In genomic region chr19:15589760-15590451, GRCh38 we compare ENCODE assay signal across 16 cellular contexts. TPM values are rescaled to one million over a fixed set of nuclear protein-coding genes. Genes with fewer than 3 reads are reported as not detected.
DNase-seq lines count a peak whose midpoint lies in the region; ATAC-seq, FAIRE-seq and TF ChIP-seq lines count a peak whose summit lies in the region.
"Had no signal": no experiment of that assay in that cellular context is flagged by ENCODE, and none has a peak within 500 bp of the region (broad histone marks: within the 10 kb centered on the region; RNA-seq: fewer than 3 reads in every experiment).

No MANE protein-coding gene starts in this region.

- H3K27ac ChIP-seq in K562 (ENCODE audit: extremely low read depth, low read depth, low read length) (no peak overlapping the region), lung (ENCODE audit: low read depth in 1 of 2, low read length in 1 of 2) (no peak overlapping the region), gastroesophageal sphincter (no peak overlapping the region)
- H3K27ac ChIP-seq: 22Rv1 had no signal

- no peak overlapping the region for H3K4me3 Mint-ChIP-seq in activated CD8-positive, alpha-beta memory T cell treated with anti-CD3 and anti-CD28 coated beads, Interleukin-2, amount 10 ng/mL, durations not matched to agents 7 days and 5 days
- H3K4me3 Mint-ChIP-seq: CD4-positive, CD25-positive, alpha-beta regulatory T cell; H9 had no signal

- H3K36me3 ChIP-seq in K562 (ENCODE audit: control insufficient read depth, insufficient read depth, low read length): no peaks in the 10 kb centered on the region
- H3K36me3 ChIP-seq in lung (ENCODE audit: control insufficient read depth in 2 of 2, insufficient read depth in 2 of 2, low read length in 2 of 2): no peaks in the 10 kb centered on the region
- no peaks in the 10 kb centered on the region for H3K36me3 ChIP-seq in gastroesophageal sphincter

- CTCF ChIA-PET in activated CD8-positive, alpha-beta memory T cell treated with anti-CD3 and anti-CD28 coated beads, Interleukin-2, amount 10 ng/mL, durations not matched to agents 7 days and 5 days (lab: Charles Lee): no interaction called here
- CTCF ChIA-PET in K562 (lab: Yijun Ruan, JAX; ENCODE audit: low intra/inter-chr PET ratio): no interaction called here

- FAIRE-seq in K562 (lab: Jason Lieb, UNC) (no peak), HTR-8/SVneo (lab: Jason Lieb, UNC) (no peak)

- no peak for ATAC-seq in activated CD8-positive, alpha-beta memory T cell treated with anti-CD3 and anti-CD28 coated beads, Interleukin-2, amount 10 ng/mL, durations not matched to agents 7 days and 5 days
- ATAC-seq in K562 (no peak), lung (ENCODE audit: insufficient read depth, low FRiP score) (no peak), gastroesophageal sphincter (no peak), GM18505 (IDR thresholded peaks at IDR 0.05; ENCODE audit: unreplicated experiment) (no peak)

- no peaks in the 10 kb centered on the region for H3K36me3 Mint-ChIP-seq in activated CD8-positive, alpha-beta memory T cell treated with anti-CD3 and anti-CD28 coated beads, Interleukin-2, amount 10 ng/mL, durations not matched to agents 7 days and 5 days

- TF ChIP-seq POLR2A in K562 (conservative IDR thresholded peaks at IDR 0.05) (no peak), gastroesophageal sphincter (IDR thresholded peaks at IDR 0.05) (no peak), GM18505 (IDR thresholded peaks at IDR 0.05; ENCODE audit: borderline replicate concordance, extremely low read depth, insufficient read depth, insufficient read length) (no peak)

- H3K9me3 Mint-ChIP-seq in activated CD8-positive, alpha-beta memory T cell treated with anti-CD3 and anti-CD28 coated beads, Interleukin-2, amount 10 ng/mL, durations not matched to agents 7 days and 5 days (ENCODE audit: low read depth): no peaks in the 10 kb centered on the region

- H3K4me2 ChIP-seq in K562 (ENCODE audit: insufficient read depth, low read length): no peak overlapping the region

- H3K9ac ChIP-seq in K562 (ENCODE audit: insufficient read depth in 1 of 2, low read depth in 2 of 2, low read length in 2 of 2): no peak overlapping the region

- no peaks in the 10 kb centered on the region for H3K9me1 ChIP-seq in K562 (ENCODE audit: control insufficient read depth, insufficient read depth, low read length)

- peaks cover 9% of the 10 kb centered on the region for H3K27me3 Mint-ChIP-seq in activated CD8-positive, alpha-beta memory T cell treated with anti-CD3 and anti-CD28 coated beads, Interleukin-2, amount 10 ng/mL, durations not matched to agents 7 days and 5 days

- H2AFZ ChIP-seq in K562 (ENCODE audit: low read depth, low read length): no peak overlapping the region

- peaks cover 2% of the 10 kb centered on the region; the same call in 1 of the 2 replicates for H4K20me1 ChIP-seq in K562 (replicated peaks; ENCODE audit: control insufficient read depth, insufficient read depth, low read length)

- H3K4me3 ChIP-seq in K562 (no peak overlapping the region), lung (no peak overlapping the region), gastroesophageal sphincter (no peak overlapping the region)

- H3K79me2 ChIP-seq in K562 (ENCODE audit: control insufficient read depth, insufficient read depth, low read length): no peaks in the 10 kb centered on the region

- no peaks in the 10 kb centered on the region for H3K4me1 ChIP-seq in K562 (replicated peaks in 1 of 2; ENCODE audit: control insufficient read depth in 2 of 2, insufficient read depth in 2 of 2, low read length in 2 of 2)
- H3K4me1 ChIP-seq in lung (ENCODE audit: control insufficient read depth in 2 of 2, insufficient read depth in 2 of 2, low read length in 2 of 2): peaks cover 0 to 2% of the 10 kb centered on the region in 2 donors
- H3K4me1 ChIP-seq in gastroesophageal sphincter: peaks cover 0 to under 1% (median 0%) of the 10 kb centered on the region in 3 donors

- intact Hi-C loops in K562 (cut with micrococcal nuclease): no loop called here

- POLR2A ChIA-PET in K562 (lab: Yijun Ruan, JAX): no interaction called here

- H3K27me3 ChIP-seq in K562 (ENCODE audit: control insufficient read depth in 2 of 2, insufficient read depth in 2 of 2, low read length in 2 of 2) (peaks cover 3 to 12% of the 10 kb centered on the region in 2 experiments; a peak in 3 of 5 replicates), lung (ENCODE audit: control insufficient read depth, insufficient read depth) (no peaks in the 10 kb centered on the region), gastroesophageal sphincter (peaks cover 70% of the 10 kb centered on the region)

- TF ChIP-seq EP300 in K562 (IDR thresholded peaks at IDR 0.05; ENCODE audit: low read length) (no peak), gastroesophageal sphincter (IDR thresholded peaks at IDR 0.05) (no peak)

- in situ Hi-C loops in K562 (cut with MboI): no loop called here

- no peak for TF ChIP-seq CTCF in K562 (IDR thresholded peaks at IDR 0.05 in 2 of 3, conservative IDR thresholded peaks at IDR 0.05 in 1 of 3; ENCODE audit: insufficient read depth in 2 of 3, low read depth in 1 of 3, low read length in 3 of 3)
- no peak for TF ChIP-seq CTCF in lung (IDR thresholded peaks at IDR 0.05; ENCODE audit: control extremely low read depth, extremely low read depth)
- no peak for TF ChIP-seq CTCF in gastroesophageal sphincter (IDR thresholded peaks at IDR 0.05)

- 14% methylated on average over 5 of the region's 5 CpGs for WGBS in K562 (ENCODE audit: insufficient coverage, low coverage, missing lambda C conversion rate)
- 53 to 78% methylated on average over 5 of the region's 5 CpGs for WGBS in lung, 2 donors
- 79 to 85% methylated on average over 4 to 5 of the region's 5 CpGs for WGBS in gastroesophageal sphincter (ENCODE audit: low coverage in 1 of 2), 2 donors

- BruUV-seq in K562 (replicated peaks; lab: Mats Ljungman, UMichigan): no TSS peak

- DNase-seq in activated CD8-positive, alpha-beta memory T cell treated with anti-CD3 and anti-CD28 coated beads for 24 hours: peak; percentile 17
- no peak for DNase-seq in activated CD8-positive, alpha-beta memory T cell treated with anti-CD3 and anti-CD28 coated beads, Interleukin-2, amount 10 ng/mL, durations not matched to agents 7 days and 5 days
- no peak for DNase-seq in K562 (ENCODE audit: extremely low read depth in 1 of 4, low spot score in 3 of 4)
- DNase-seq in lung (ENCODE audit: low spot score): peak; percentile 16
- no peak for DNase-seq in HTR-8/SVneo (ENCODE audit: insufficient read length, low spot score)
- DNase-seq in NCI-H2107 treated with DMSO at 0.1 percent for 48 hours (lab: John Stamatoyannopoulos, UW; ENCODE audit: unreplicated experiment): no peak
- DNase-seq: CD4-positive, CD25-positive, alpha-beta regulatory T cell; DMS53; GOT3; H9 had no signal

- no peak for TF ChIP-seq RAD21 in K562 (CRISPR knock-in tag; conservative IDR thresholded peaks at IDR 0.05 in 1 of 2, IDR thresholded peaks at IDR 0.05 in 1 of 2)

- H3K4me1 Mint-ChIP-seq in activated CD8-positive, alpha-beta memory T cell treated with anti-CD3 and anti-CD28 coated beads, Interleukin-2, amount 10 ng/mL, durations not matched to agents 7 days and 5 days: no peaks in the 10 kb centered on the region
- H3K4me1 Mint-ChIP-seq: H9 had no signal

- H3K9me3 ChIP-seq in K562 (replicated peaks; ENCODE audit: control insufficient read depth, insufficient read depth, low read depth, low read length) (no peaks in the 10 kb centered on the region), lung (ENCODE audit: control insufficient read depth in 2 of 2, insufficient read depth in 1 of 2, low read length in 1 of 2) (peaks cover 0 to 11% of the 10 kb centered on the region in 2 donors), gastroesophageal sphincter (peaks cover 0 to 11% (median 0%) of the 10 kb centered on the region in 3 donors)

- H3K27ac Mint-ChIP-seq in activated CD8-positive, alpha-beta memory T cell treated with anti-CD3 and anti-CD28 coated beads, Interleukin-2, amount 10 ng/mL, durations not matched to agents 7 days and 5 days: no peak overlapping the region
- H3K27ac Mint-ChIP-seq: CD4-positive, CD25-positive, alpha-beta regulatory T cell; H9 had no signal

RNA-seq across cellular contexts. Expression of gene CYP4F8, which starts 25.1 kb away (rescaled TPM):
- not detected for total RNA-seq in activated CD8-positive, alpha-beta memory T cell treated with anti-CD3 and anti-CD28 coated beads, Interleukin-2, amount 10 ng/mL, durations not matched to agents 7 days and 5 days
- not detected in 2 replicates for total RNA-seq in K562 (2011; cell fraction: chromatin; rRNA removed; ENCODE audit: low replicate concordance)
- not detected in 2 replicates for total RNA-seq in K562 (2011; cell fraction: nucleolus; rRNA removed)
- total RNA-seq in K562 (2011; cell fraction: nucleoplasm; rRNA removed): not detected in 2 replicates
- not detected in 2 replicates for total RNA-seq in K562 (2014; rRNA removed)
- not detected in 2 replicates for total RNA-seq in K562 (2014; rRNA removed; fragmentation: Illumina TruSeq; extraction: Trizol)
- not detected in 2 replicates for total RNA-seq in K562 (2015; rRNA removed; fragmentation: Illumina TruSeq; extraction: Trizol)
- not detected in 2 replicates for total RNA-seq in K562 (2021)
- not detected in 2 replicates for polyA plus RNA-seq in K562 (2011; rRNA removed)
- not detected in 2 replicates for polyA plus RNA-seq in K562 (2011; cell fraction: cytosol; rRNA removed)
- not detected in 2 replicates for polyA plus RNA-seq in K562 (2011; cell fraction: nucleus; rRNA removed)
- not detected in 2 replicates for polyA plus RNA-seq in K562 (2012)
- polyA plus RNA-seq in K562 (2014; fragmentation: Illumina TruSeq; extraction: Trizol): not detected in 2 replicates
- polyA plus RNA-seq in K562 (2014; fragmentation: Nextera tagmentation; extraction: Ambion mirVana): not detected
- polyA plus RNA-seq in K562 (2014; rRNA removed): not detected in 2 replicates
- polyA minus RNA-seq in K562 (2011; rRNA and poly(A)+ RNA removed): not detected in 2 replicates
- not detected in 2 replicates for polyA minus RNA-seq in K562 (2011; cell fraction: cytosol; rRNA and poly(A)+ RNA removed)
- polyA minus RNA-seq in K562 (2011; cell fraction: nucleus; rRNA and poly(A)+ RNA removed): not detected in 2 replicates
- total RNA-seq in lung: not detected
- not detected for polyA plus RNA-seq in lung
- not detected for total RNA-seq in gastroesophageal sphincter
- total RNA-seq: A673; CD4-positive, CD25-positive, alpha-beta regulatory T cell; H9; HT1080 had no signal
- polyA plus RNA-seq: BJ; CD4-positive, CD25-positive, alpha-beta regulatory T cell had no signal

RNA-seq across cellular contexts. Expression of gene CYP4F3, which starts 50.8 kb away (rescaled TPM):
- total RNA-seq in activated CD8-positive, alpha-beta memory T cell treated with anti-CD3 and anti-CD28 coated beads, Interleukin-2, amount 10 ng/mL, durations not matched to agents 7 days and 5 days: under 1 TPM in 1 of 2 experiments, not detected in 1; 0.26 TPM
- not detected in 2 replicates for total RNA-seq in K562 (2011; cell fraction: chromatin; rRNA removed; ENCODE audit: low replicate concordance)
- total RNA-seq in K562 (2011; cell fraction: nucleolus; rRNA removed): not detected in 2 replicates
- total RNA-seq in K562 (2011; cell fraction: nucleoplasm; rRNA removed): not detected in 2 replicates
- total RNA-seq in K562 (2014; rRNA removed) (not detected in 2 replicates), K562 (2014; rRNA removed; fragmentation: Illumina TruSeq; extraction: Trizol) (not detected in 2 replicates), K562 (2015; rRNA removed; fragmentation: Illumina TruSeq; extraction: Trizol) (0.15 and 0.40 TPM in 2 replicates), K562 (2021) (0.16 TPM in 1 of 2 replicates, not detected in the other), lung (1 to 10 TPM; 1.1 to 1.7 TPM), gastroesophageal sphincter (1 to 10 TPM in 1 of 4 donors, under 1 TPM in 2, not detected in 1; 0.08 to 5.3 (median 0.81) TPM)
- polyA plus RNA-seq in K562 (2011; rRNA removed) (0.19 TPM in 1 of 2 replicates, not detected in the other), K562 (2014; fragmentation: Illumina TruSeq; extraction: Trizol) (not detected in 2 replicates), K562 (2014; fragmentation: Nextera tagmentation; extraction: Ambion mirVana) (under 1 TPM in 1 of 2 experiments, not detected in 1; 0.01 TPM), K562 (2014; rRNA removed) (not detected in 2 replicates), lung (1 to 10 TPM in 1 of 2 donors, under 1 TPM in 1; 0.20 to 1.4 TPM)
- polyA plus RNA-seq in K562 (2011; cell fraction: cytosol; rRNA removed): 0.03 TPM in 1 of 2 replicates, not detected in the other
- 0.06 and 0.07 TPM in 2 replicates for polyA plus RNA-seq in K562 (2011; cell fraction: nucleus; rRNA removed)
- 0.04 and 0.10 TPM in 2 replicates for polyA plus RNA-seq in K562 (2012)
- polyA minus RNA-seq in K562 (2011; rRNA and poly(A)+ RNA removed): not detected in 2 replicates
- not detected in 2 replicates for polyA minus RNA-seq in K562 (2011; cell fraction: cytosol; rRNA and poly(A)+ RNA removed)
- polyA minus RNA-seq in K562 (2011; cell fraction: nucleus; rRNA and poly(A)+ RNA removed): 0.13 TPM in 1 of 2 replicates, not detected in the other
- total RNA-seq: A673; CD4-positive, CD25-positive, alpha-beta regulatory T cell; H9 had no signal
- polyA plus RNA-seq: BJ; CD4-positive, CD25-positive, alpha-beta regulatory T cell had no signal

Comparison
In these comparisons a context has a peak if more than half of its experiments do, and no peak if none do; other contexts are left out.
1. DNase-seq: peak in activated CD8-positive, alpha-beta memory T cell treated with anti-CD3 and anti-CD28 coated beads for 24 hours (single experiment) and lung (single experiment); none in activated CD8-positive, alpha-beta memory T cell treated with anti-CD3 and anti-CD28 coated beads, Interleukin-2, amount 10 ng/mL, durations not matched to agents 7 days and 5 days (single experiment), K562 (0 of 4), HTR-8/SVneo (single experiment) and NCI-H2107 treated with DMSO at 0.1 percent for 48 hours (single experiment).